8 cellular contexts compared by ENCODE assay signal in the genomic region with DNA sequence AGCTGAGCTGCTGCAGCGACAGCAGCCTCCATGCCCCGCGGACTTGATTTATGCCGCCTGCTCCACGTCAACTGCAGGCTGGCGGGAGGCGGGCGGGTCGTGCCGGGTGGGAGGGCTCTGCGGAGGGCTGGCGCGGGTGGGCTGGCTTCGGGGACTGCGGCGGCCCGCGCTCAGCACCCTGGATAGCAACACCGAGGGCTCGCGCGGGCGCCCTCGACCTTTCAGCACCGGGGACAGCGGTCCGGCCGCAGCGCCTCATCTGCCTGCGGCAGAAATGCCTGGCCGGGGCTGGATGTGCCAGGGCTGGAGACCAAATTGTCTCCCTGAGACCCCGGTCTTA. TPM values are rescaled to one million over a fixed set of nuclear protein-coding genes. Genes with fewer than 3 reads are reported as not detected.
DNase-seq lines count a peak whose midpoint lies in the region; ATAC-seq and TF ChIP-seq lines count a peak whose summit lies in the region.

No MANE protein-coding gene starts in this region.

- 4% methylated on average over 15 of the region's 32 CpGs for WGBS in mammary epithelial cell (ENCODE audit: low coverage, missing lambda C conversion rate)

- no peak overlapping the region for H3K27ac Mint-ChIP-seq in immature natural killer cell

- no peaks in the 10 kb centered on the region for H3K9me3 ChIP-seq in WERI-Rb-1 (ENCODE audit: severe bottlenecking)
- no peaks in the 10 kb centered on the region for H3K9me3 ChIP-seq in mammary epithelial cell (replicated peaks; ENCODE audit: insufficient read depth, low read length)

- peaks cover 17 to 26% of the 10 kb centered on the region in 2 donors for H3K4me1 Mint-ChIP-seq in immature natural killer cell

- H3K36me3 ChIP-seq in WERI-Rb-1 (0 out of 2 replicates have a peak, but pooled peaks cover 3% of the 10 kb centered on the region), mammary epithelial cell (ENCODE audit: insufficient read depth, low read length) (no peaks in the 10 kb centered on the region)

- H4K20me1 ChIP-seq in mammary epithelial cell (ENCODE audit: insufficient read depth, low read length): no peaks in the 10 kb centered on the region

- CTCF ChIA-PET in mammary epithelial cell (lab: Charles Lee; ENCODE audit: low non-redundant PET): no interaction called here

- H3K9me3 Mint-ChIP-seq in immature natural killer cell: peaks cover 0 to 13% (median 2%) of the 10 kb centered on the region in 6 donors

- H2AFZ ChIP-seq in mammary epithelial cell (ENCODE audit: low read depth, low read length): no peak overlapping the region

- peak overlapping the region in 4 of 5 donors; percentile 20 to 71 (median 66) for H3K4me3 Mint-ChIP-seq in immature natural killer cell

- peaks cover 15 to 47% (median 24%) of the 10 kb centered on the region in 3 donors for H3K27me3 Mint-ChIP-seq in immature natural killer cell (ENCODE audit: low read depth in 3 of 3)

- H3K79me2 ChIP-seq in mammary epithelial cell (ENCODE audit: insufficient read depth, low read length): no peaks in the 10 kb centered on the region

- peak overlapping the region; percentile 70 for H3K4me2 ChIP-seq in mammary epithelial cell (ENCODE audit: insufficient read depth, low read depth, low read length)

- no peaks in the 10 kb centered on the region for H3K36me3 Mint-ChIP-seq in immature natural killer cell

- intact Hi-C loops in mammary epithelial cell (cut with micrococcal nuclease): loop anchor here (1.0 to 5.0 kb wide), 3 partner anchors 104 to 241 kb away; no protein-coding TSS in a partner anchor

- BruUV-seq in mammary epithelial cell (replicated peaks; lab: Mats Ljungman, UMichigan): no TSS peak

- peak; percentile 80 for ATAC-seq in HG02642 (IDR thresholded peaks at IDR 0.05; ENCODE audit: poor library complexity, unreplicated experiment)

- in situ Hi-C loops in mammary epithelial cell (cut with MboI; ENCODE audit: low sequenced_read_pairs in 2 of 2): no loop called here

- H3K4me1 ChIP-seq in mammary epithelial cell (ENCODE audit: insufficient read depth, low read length): peaks cover 12% of the 10 kb centered on the region

- no peak overlapping the region for H3K9ac ChIP-seq in mammary epithelial cell (ENCODE audit: insufficient read depth, low read length)

- H3K27ac ChIP-seq in WERI-Rb-1 (peak overlapping the region; percentile 73), mammary epithelial cell (ENCODE audit: insufficient read depth, low read depth, low read length) (no peak overlapping the region)

- peak; percentile 77 for DNase-seq in Daoy (ENCODE audit: low read depth)
- peak; percentile 30 for DNase-seq in NCI-H2029 (lab: John Stamatoyannopoulos, UW)
- DNase-seq in WERI-Rb-1: peak; percentile 83
- peak; percentile 29 for DNase-seq in mammary epithelial cell
- peak; percentile 72 to 76 (median 74) for DNase-seq in immature natural killer cell
- peak; percentile 7 to 32 for DNase-seq in stimulated activated CD4-positive, alpha-beta T cell treated with anti-CD3 and anti-CD28 coated beads, Interleukin-15, amount 100 ng/mL, for 1 hour (ENCODE audit: low read depth in 1 of 2, low spot score in 1 of 2)
- no peak for DNase-seq in NK-92 (lab: John Stamatoyannopoulos, UW; ENCODE audit: unreplicated experiment)

- TF ChIP-seq CTCF in WERI-Rb-1 (IDR thresholded peaks at IDR 0.05; ENCODE audit: low read depth, low read length) (no peak), mammary epithelial cell (conservative IDR thresholded peaks at IDR 0.05 in 1 of 2, IDR thresholded peaks at IDR 0.05 in 1 of 2; ENCODE audit: extremely low read depth in 1 of 2, insufficient read depth in 1 of 2, low read depth in 1 of 2, low read length in 2 of 2) (no peak)

- H3K4me3 ChIP-seq in WERI-Rb-1 (ENCODE audit: low read depth, low read length): peak overlapping the region; percentile 92
- no peak overlapping the region for H3K4me3 ChIP-seq in mammary epithelial cell (replicated peaks in 1 of 3; ENCODE audit: insufficient read depth in 1 of 3, low read depth in 2 of 3, low read length in 3 of 3)

- H3K27me3 ChIP-seq in WERI-Rb-1 (ENCODE audit: insufficient read depth, low read depth, severe bottlenecking) (no peaks in the 10 kb centered on the region), mammary epithelial cell (ENCODE audit: insufficient read depth, low read length) (peaks cover 6% of the 10 kb centered on the region)

- dilution Hi-C loops in mammary epithelial cell (cut with HindIII; ENCODE audit: low sequenced_read_pairs): no loop called here

RNA-seq across cellular contexts. Expression of a gene that starts 0.8 kb away (rescaled TPM):
- total RNA-seq in Daoy (2014; rRNA removed; shearing (Covaris generic)): 0.09 and 0.80 TPM in 2 replicates
- total RNA-seq in mammary epithelial cell: not detected
- polyA plus RNA-seq in mammary epithelial cell (not detected), immature natural killer cell (not detected)
- polyA minus RNA-seq in mammary epithelial cell: not detected
